Comparison of ENCODE assay signal across 1 cellular context in the genomic region with DNA sequence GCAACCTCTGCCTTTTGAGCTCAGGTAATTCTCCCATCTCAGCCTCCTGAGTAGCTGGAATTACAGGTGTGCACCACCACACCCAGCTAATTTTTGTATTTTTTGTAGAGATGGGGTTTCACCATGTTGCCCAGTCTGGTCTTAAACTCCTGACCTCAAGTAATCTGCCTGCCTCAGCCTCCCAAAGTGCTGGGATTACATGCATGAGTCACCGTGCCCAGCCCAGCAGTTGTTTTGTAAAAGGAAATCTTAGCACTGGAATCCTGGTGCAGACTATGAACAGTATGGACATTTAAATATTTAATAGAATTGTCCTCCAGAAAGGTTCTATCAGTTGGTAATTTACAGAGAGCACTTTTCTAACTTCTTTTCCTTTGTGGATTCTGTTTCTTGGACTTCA. TPM values are rescaled to one million over a fixed set of nuclear protein-coding genes. Genes with fewer than 3 reads are reported as not detected.
"Had no signal": no experiment of that assay in that cellular context is flagged by ENCODE, and none has a peak within 500 bp of the region (broad histone marks: within the 10 kb centered on the region; RNA-seq: fewer than 3 reads in every experiment).

No MANE protein-coding gene starts in this region.

RNA-seq across cellular contexts. Expression of a gene that starts 11.3 kb away (rescaled TPM):
- polyA plus RNA-seq: immature natural killer cell had no signal
